Comparison of ENCODE assay signal across 1 cellular context in genomic region chrX:134753185-134754008, GRCh38.
TF ChIP-seq lines count a peak whose summit lies in the region.

No MANE protein-coding gene starts in this region.

TF ChIP-seq in endothelial cell of umbilical vein, 7 proteins besides CTCF, POLR2A, EP300 and RAD21:
- TF ChIP-seq POLR2AphosphoS5 (IDR thresholded peaks at IDR 0.05; ENCODE audit: insufficient read depth, low read depth, low read length) (no peak), EZH2 (IDR thresholded peaks at IDR 0.05; ENCODE audit: borderline replicate concordance, low read depth, low read length, severe bottlenecking) (no peak), MYC (IDR thresholded peaks at IDR 0.05; ENCODE audit: low read depth, low read length) (no peak), FOS (IDR thresholded peaks at IDR 0.05; ENCODE audit: borderline replicate concordance, insufficient read depth, low read length) (no peak), GATA2 (IDR thresholded peaks at IDR 0.05; ENCODE audit: insufficient read depth, insufficient read length, low read depth, low read length) (peak; percentile 19), JUN (IDR thresholded peaks at IDR 0.05; ENCODE audit: borderline replicate concordance, insufficient read depth, insufficient read length, low read depth) (no peak), MAX (IDR thresholded peaks at IDR 0.05; ENCODE audit: insufficient read depth, insufficient read length) (no peak)
